2 cellular contexts compared by ENCODE assay signal in the genomic region with DNA sequence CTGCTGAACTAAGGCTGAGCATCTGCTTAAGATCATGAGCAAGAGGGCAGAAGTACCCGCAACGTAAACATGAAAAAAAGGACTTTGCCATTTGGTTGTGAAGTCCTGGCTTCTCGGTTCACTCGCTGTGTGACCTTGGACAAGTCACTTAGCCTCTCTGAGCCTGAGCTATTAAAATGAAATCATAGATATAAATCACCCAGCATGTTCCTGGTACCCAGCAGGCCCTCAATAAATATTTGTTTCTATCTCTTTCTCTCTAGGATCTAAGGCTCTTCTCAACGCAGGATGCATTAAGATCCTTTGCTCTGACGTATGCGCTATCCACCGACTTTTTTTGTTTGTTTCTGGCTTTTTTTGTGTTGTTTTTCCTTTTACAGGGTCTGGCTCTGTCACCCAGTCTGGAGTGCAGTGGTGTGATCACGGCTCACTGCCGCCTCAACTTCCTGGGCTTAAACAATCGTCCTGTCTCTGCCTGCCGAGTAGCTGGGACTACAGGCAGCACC.
TF ChIP-seq lines count a peak whose summit lies in the region.

No MANE protein-coding gene starts in this region.

TF ChIP-seq in A549, 52 proteins besides CTCF, POLR2A, EP300 and RAD21:
- TF ChIP-seq, protein P1, sequence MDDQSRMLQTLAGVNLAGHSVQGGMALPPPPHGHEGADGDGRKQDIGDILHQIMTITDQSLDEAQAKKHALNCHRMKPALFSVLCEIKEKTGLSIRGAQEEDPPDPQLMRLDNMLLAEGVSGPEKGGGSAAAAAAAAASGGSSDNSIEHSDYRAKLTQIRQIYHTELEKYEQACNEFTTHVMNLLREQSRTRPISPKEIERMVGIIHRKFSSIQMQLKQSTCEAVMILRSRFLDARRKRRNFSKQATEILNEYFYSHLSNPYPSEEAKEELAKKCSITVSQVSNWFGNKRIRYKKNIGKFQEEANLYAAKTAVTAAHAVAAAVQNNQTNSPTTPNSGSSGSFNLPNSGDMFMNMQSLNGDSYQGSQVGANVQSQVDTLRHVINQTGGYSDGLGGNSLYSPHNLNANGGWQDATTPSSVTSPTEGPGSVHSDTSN (IDR thresholded peaks at IDR 0.05), result no peak
- TF ChIP-seq SMC3 (IDR thresholded peaks at IDR 0.05) (no peak), HDAC2 (IDR thresholded peaks at IDR 0.05) (peak; percentile 60; the same call in 1 of the 2 replicates), KDM1A (IDR thresholded peaks at IDR 0.05; ENCODE audit: low read depth) (peak; percentile 69; the same call in 1 of the 2 replicates), ZNF302 (CRISPR knock-in tag; IDR thresholded peaks at IDR 0.05) (no peak), NFE2L2 (conservative IDR thresholded peaks at IDR 0.05; ENCODE audit: low read length) (no peak), PHF8 (IDR thresholded peaks at IDR 0.05; ENCODE audit: borderline replicate concordance, low read depth) (no peak), BHLHE40 (IDR thresholded peaks at IDR 0.05; ENCODE audit: low read depth, low read length) (no peak), CHD4 (IDR thresholded peaks at IDR 0.05; ENCODE audit: borderline replicate concordance) (peak; percentile 21; the same call in 1 of the 2 replicates), TP53 (CRISPR knock-in tag; IDR thresholded peaks at IDR 0.05) (no peak), NPAS2 (CRISPR knock-in tag; IDR thresholded peaks at IDR 0.05; ENCODE audit: borderline replicate concordance) (no peak), ZFP36 (IDR thresholded peaks at IDR 0.05; ENCODE audit: borderline replicate concordance, partially characterized antibody) (peak; percentile 75)
- TF ChIP-seq, protein P2, sequence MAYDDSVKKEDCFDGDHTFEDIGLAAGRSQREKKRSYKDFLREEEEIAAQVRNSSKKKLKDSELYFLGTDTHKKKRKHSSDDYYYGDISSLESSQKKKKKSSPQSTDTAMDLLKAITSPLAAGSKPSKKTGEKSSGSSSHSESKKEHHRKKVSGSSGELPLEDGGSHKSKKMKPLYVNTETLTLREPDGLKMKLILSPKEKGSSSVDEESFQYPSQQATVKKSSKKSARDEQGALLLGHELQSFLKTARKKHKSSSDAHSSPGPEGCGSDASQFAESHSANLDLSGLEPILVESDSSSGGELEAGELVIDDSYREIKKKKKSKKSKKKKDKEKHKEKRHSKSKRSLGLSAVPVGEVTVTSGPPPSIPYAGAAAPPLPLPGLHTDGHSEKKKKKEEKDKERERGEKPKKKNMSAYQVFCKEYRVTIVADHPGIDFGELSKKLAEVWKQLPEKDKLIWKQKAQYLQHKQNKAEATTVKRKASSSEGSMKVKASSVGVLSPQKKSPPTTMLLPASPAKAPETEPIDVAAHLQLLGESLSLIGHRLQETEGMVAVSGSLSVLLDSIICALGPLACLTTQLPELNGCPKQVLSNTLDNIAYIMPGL (CRISPR knock-in tag; IDR thresholded peaks at IDR 0.05; ENCODE audit: borderline replicate concordance), result no peak

TF ChIP-seq in IMR-90, 13 proteins besides CTCF, POLR2A, EP300 and RAD21:
- TF ChIP-seq NFE2L2 (IDR thresholded peaks at IDR 0.05; ENCODE audit: low read depth, low read length), result no peak
- no peak for TF ChIP-seq CHD1 (IDR thresholded peaks at IDR 0.05; ENCODE audit: low read depth, low read length)
- no peak for TF ChIP-seq RCOR1 (IDR thresholded peaks at IDR 0.05; ENCODE audit: insufficient replicate concordance, low read length)
- TF ChIP-seq BHLHE40 (IDR thresholded peaks at IDR 0.05; ENCODE audit: low read depth, low read length), result no peak
- no peak for TF ChIP-seq MAZ (IDR thresholded peaks at IDR 0.05; ENCODE audit: borderline replicate concordance, low read depth, low read length)
- TF ChIP-seq MXI1 (IDR thresholded peaks at IDR 0.05; ENCODE audit: borderline replicate concordance, low read depth, low read length), result no peak
- no peak for TF ChIP-seq ELK1 (IDR thresholded peaks at IDR 0.05; ENCODE audit: borderline replicate concordance, low read depth, low read length)
- no peak for TF ChIP-seq SMC3 (IDR thresholded peaks at IDR 0.05; ENCODE audit: low read depth, low read length)
- no peak for TF ChIP-seq FOS (IDR thresholded peaks at IDR 0.05; ENCODE audit: low read depth, low read length)
- TF ChIP-seq USF2 (IDR thresholded peaks at IDR 0.05; ENCODE audit: low read depth, low read length), result no peak
- TF ChIP-seq RFX5 (IDR thresholded peaks at IDR 0.05; ENCODE audit: low read depth, low read length), result no peak
- TF ChIP-seq CEBPB (IDR thresholded peaks at IDR 0.05; ENCODE audit: low read depth, low read length), result no peak
- TF ChIP-seq MAFK (IDR thresholded peaks at IDR 0.05; ENCODE audit: low read depth, low read length), result no peak
TF ChIP-seq in IMR-90: peak in this region for 0.
